ENCODE assay signal across 2 cellular contexts in the genomic region with DNA sequence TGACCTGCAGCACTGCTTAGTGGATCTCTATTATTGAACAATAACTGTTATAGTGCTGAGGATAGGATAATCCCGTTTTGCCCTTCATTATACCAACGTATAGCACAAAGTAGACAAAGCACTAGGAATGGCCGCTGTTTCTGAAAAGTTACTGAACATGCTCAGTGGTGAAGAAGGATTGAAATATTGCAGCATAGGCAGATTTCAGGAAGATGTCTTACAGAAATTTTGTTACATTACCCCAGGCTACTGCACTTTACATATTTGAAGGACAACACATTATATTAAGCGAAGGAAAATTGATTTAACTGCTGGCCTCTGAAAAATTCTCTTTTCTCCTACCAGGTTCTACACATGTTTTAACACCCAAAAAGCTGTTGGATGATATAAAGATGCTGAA.
A peak's percentile ranks its signal among the peaks of the same experiment; 100 is the strongest.
TF ChIP-seq lines count a peak whose summit lies in the region.

No MANE protein-coding gene starts in this region.

TF ChIP-seq in A549, 52 proteins besides CTCF, POLR2A, EP300 and RAD21:
- TF ChIP-seq BHLHE40 (IDR thresholded peaks at IDR 0.05; ENCODE audit: low read depth, low read length) = no peak
- peak; percentile 36 for TF ChIP-seq MAFK (IDR thresholded peaks at IDR 0.05; ENCODE audit: partially characterized antibody)
- TF ChIP-seq, protein P1, sequence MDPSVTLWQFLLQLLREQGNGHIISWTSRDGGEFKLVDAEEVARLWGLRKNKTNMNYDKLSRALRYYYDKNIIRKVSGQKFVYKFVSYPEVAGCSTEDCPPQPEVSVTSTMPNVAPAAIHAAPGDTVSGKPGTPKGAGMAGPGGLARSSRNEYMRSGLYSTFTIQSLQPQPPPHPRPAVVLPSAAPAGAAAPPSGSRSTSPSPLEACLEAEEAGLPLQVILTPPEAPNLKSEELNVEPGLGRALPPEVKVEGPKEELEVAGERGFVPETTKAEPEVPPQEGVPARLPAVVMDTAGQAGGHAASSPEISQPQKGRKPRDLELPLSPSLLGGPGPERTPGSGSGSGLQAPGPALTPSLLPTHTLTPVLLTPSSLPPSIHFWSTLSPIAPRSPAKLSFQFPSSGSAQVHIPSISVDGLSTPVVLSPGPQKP (IDR thresholded peaks at IDR 0.05; ENCODE audit: low read depth, low read length) = no peak
- no peak for TF ChIP-seq NFE2L2 (conservative IDR thresholded peaks at IDR 0.05; ENCODE audit: low read length)
- TF ChIP-seq, protein P2, sequence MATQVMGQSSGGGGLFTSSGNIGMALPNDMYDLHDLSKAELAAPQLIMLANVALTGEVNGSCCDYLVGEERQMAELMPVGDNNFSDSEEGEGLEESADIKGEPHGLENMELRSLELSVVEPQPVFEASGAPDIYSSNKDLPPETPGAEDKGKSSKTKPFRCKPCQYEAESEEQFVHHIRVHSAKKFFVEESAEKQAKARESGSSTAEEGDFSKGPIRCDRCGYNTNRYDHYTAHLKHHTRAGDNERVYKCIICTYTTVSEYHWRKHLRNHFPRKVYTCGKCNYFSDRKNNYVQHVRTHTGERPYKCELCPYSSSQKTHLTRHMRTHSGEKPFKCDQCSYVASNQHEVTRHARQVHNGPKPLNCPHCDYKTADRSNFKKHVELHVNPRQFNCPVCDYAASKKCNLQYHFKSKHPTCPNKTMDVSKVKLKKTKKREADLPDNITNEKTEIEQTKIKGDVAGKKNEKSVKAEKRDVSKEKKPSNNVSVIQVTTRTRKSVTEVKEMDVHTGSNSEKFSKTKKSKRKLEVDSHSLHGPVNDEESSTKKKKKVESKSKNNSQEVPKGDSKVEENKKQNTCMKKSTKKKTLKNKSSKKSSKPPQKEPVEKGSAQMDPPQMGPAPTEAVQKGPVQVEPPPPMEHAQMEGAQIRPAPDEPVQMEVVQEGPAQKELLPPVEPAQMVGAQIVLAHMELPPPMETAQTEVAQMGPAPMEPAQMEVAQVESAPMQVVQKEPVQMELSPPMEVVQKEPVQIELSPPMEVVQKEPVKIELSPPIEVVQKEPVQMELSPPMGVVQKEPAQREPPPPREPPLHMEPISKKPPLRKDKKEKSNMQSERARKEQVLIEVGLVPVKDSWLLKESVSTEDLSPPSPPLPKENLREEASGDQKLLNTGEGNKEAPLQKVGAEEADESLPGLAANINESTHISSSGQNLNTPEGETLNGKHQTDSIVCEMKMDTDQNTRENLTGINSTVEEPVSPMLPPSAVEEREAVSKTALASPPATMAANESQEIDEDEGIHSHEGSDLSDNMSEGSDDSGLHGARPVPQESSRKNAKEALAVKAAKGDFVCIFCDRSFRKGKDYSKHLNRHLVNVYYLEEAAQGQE (IDR thresholded peaks at IDR 0.05) = no peak
- no peak for TF ChIP-seq EHF (CRISPR knock-in tag; IDR thresholded peaks at IDR 0.05)

TF ChIP-seq in IMR-90, 13 proteins besides CTCF, POLR2A, EP300 and RAD21:
- TF ChIP-seq SMC3 (IDR thresholded peaks at IDR 0.05; ENCODE audit: low read depth, low read length) = no peak
- TF ChIP-seq RCOR1 (IDR thresholded peaks at IDR 0.05; ENCODE audit: insufficient replicate concordance, low read length) = no peak
- TF ChIP-seq BHLHE40 (IDR thresholded peaks at IDR 0.05; ENCODE audit: low read depth, low read length) = no peak
- no peak for TF ChIP-seq FOS (IDR thresholded peaks at IDR 0.05; ENCODE audit: low read depth, low read length)
- peak; percentile 34 for TF ChIP-seq MAFK (IDR thresholded peaks at IDR 0.05; ENCODE audit: low read depth, low read length)
- TF ChIP-seq CEBPB (IDR thresholded peaks at IDR 0.05; ENCODE audit: low read depth, low read length) = no peak
- TF ChIP-seq, protein P1 (IDR thresholded peaks at IDR 0.05; ENCODE audit: borderline replicate concordance, low read depth, low read length) = no peak
